1 cellular context compared by ENCODE assay signal in genomic region chr15:77526582-77527163, GRCh38.
TF ChIP-seq lines count a peak whose summit lies in the region.

No MANE protein-coding gene starts in this region.

TF ChIP-seq in IMR-90, 13 proteins besides CTCF, POLR2A, EP300 and RAD21:
- no peak for TF ChIP-seq SMC3 (IDR thresholded peaks at IDR 0.05; ENCODE audit: low read depth, low read length)
- TF ChIP-seq RCOR1 (IDR thresholded peaks at IDR 0.05; ENCODE audit: insufficient replicate concordance, low read length), result no peak
- no peak for TF ChIP-seq ELK1 (IDR thresholded peaks at IDR 0.05; ENCODE audit: borderline replicate concordance, low read depth, low read length)
- no peak for TF ChIP-seq FOS (IDR thresholded peaks at IDR 0.05; ENCODE audit: low read depth, low read length)
- no peak for TF ChIP-seq CHD1 (IDR thresholded peaks at IDR 0.05; ENCODE audit: low read depth, low read length)
- no peak for TF ChIP-seq USF2 (IDR thresholded peaks at IDR 0.05; ENCODE audit: low read depth, low read length)
- no peak for TF ChIP-seq NFE2L2 (IDR thresholded peaks at IDR 0.05; ENCODE audit: low read depth, low read length)
- no peak for TF ChIP-seq MAZ (IDR thresholded peaks at IDR 0.05; ENCODE audit: borderline replicate concordance, low read depth, low read length)
- TF ChIP-seq RFX5 (IDR thresholded peaks at IDR 0.05; ENCODE audit: low read depth, low read length), result no peak
- TF ChIP-seq CEBPB (IDR thresholded peaks at IDR 0.05; ENCODE audit: low read depth, low read length), result no peak
- TF ChIP-seq MAFK (IDR thresholded peaks at IDR 0.05; ENCODE audit: low read depth, low read length), result no peak
- TF ChIP-seq BHLHE40 (IDR thresholded peaks at IDR 0.05; ENCODE audit: low read depth, low read length), result no peak
- no peak for TF ChIP-seq MXI1 (IDR thresholded peaks at IDR 0.05; ENCODE audit: borderline replicate concordance, low read depth, low read length)
